ENCODE assay signal across 8 cellular contexts in genomic region chr13:27270594-27271520, GRCh38. TPM values are rescaled to one million over a fixed set of nuclear protein-coding genes. Genes with fewer than 3 reads are reported as not detected.
DNase-seq lines count a peak whose midpoint lies in the region; ATAC-seq and TF ChIP-seq lines count a peak whose summit lies in the region.

Gene RASL11A (plus strand): TSS chr13:27270830. CDS start chr13:27270945, 115 bp downstream.

- H3K27ac ChIP-seq in PC-9: no peak within 1 kb of the TSS
- peak within 1 kb of the TSS; percentile 75 for H3K27ac ChIP-seq in naive thymus-derived CD4-positive, alpha-beta T cell (ENCODE audit: low read depth, low read length)

- peak within 1 kb of the TSS; percentile 81 for H3K4me3 Mint-ChIP-seq in Caco-2 (ENCODE audit: unreplicated experiment)
- H3K4me3 Mint-ChIP-seq in activated T-helper 17 cell treated with anti-CD3 and anti-CD28 coated beads, Interleukin-2, amount 50 U/mL, for 72 hours: peak within 1 kb of the TSS; percentile 86
- H3K4me3 Mint-ChIP-seq in naive thymus-derived CD4-positive, alpha-beta T cell: peak within 1 kb of the TSS; percentile 88 to 96 (median 92)
- peak within 1 kb of the TSS; percentile 89 to 95 for H3K4me3 Mint-ChIP-seq in stimulated activated naive B cell treated with anti-CD40 and anti-IgM and Interleukin-4, amounts not matched to agents 10 μg/mL and 1 μg/mL and 100 μg/mL, for 72 hours

- no peaks in the 10 kb centered on the region for H3K36me3 ChIP-seq in Caco-2 (ENCODE audit: control insufficient read depth, insufficient read depth, low read length)
- H3K36me3 ChIP-seq in PC-9 (ENCODE audit: low read depth): no peaks in the 10 kb centered on the region
- H3K36me3 ChIP-seq in naive thymus-derived CD4-positive, alpha-beta T cell (ENCODE audit: control insufficient read depth in 2 of 3, insufficient read depth in 3 of 3, low read length in 3 of 3): peaks cover 0 to 5% (median 0%) of the 10 kb centered on the region in 3 experiments

- H3F3A ChIP-seq in PC-9 (ENCODE audit: insufficient read depth, low read depth): peaks cover 16% of the 10 kb centered on the region; the same call in 1 of the 2 replicates

- POLR2A ChIA-PET in Caco-2 (lab: Charles Lee) (interaction anchor here (0.5 to 1.2 kb wide), 6 partner anchors 11 to 324 kb away, joined by 3 to 7 read pairs (median 4); partner anchors contain the start of gene RPL21), PC-9 (lab: Charles Lee; ENCODE audit: unreplicated experiment) (interaction anchor here (0.6 kb wide), 1 partner anchor 10 kb away, joined by 6 read pairs; no protein-coding TSS in a partner anchor)
- POLR2A ChIA-PET in naive thymus-derived CD4-positive, alpha-beta T cell (lab: Charles Lee): interaction anchor here (1.1 to 2.2 kb wide), 5 partner anchors 9 to 39 kb away, joined by 3 to 8 read pairs (median 4); partner anchors contain the start of gene RPL21

- H3K9me3 ChIP-seq in Caco-2 (no peaks in the 10 kb centered on the region), PC-9 (ENCODE audit: insufficient read depth, low read depth) (no peaks in the 10 kb centered on the region)
- H3K9me3 ChIP-seq in naive thymus-derived CD4-positive, alpha-beta T cell (ENCODE audit: control insufficient read depth in 2 of 3, low read length in 3 of 3): no peaks in the 10 kb centered on the region

- H4K20me1 ChIP-seq in PC-9 (ENCODE audit: insufficient read depth): no peaks in the 10 kb centered on the region

- peak within 1 kb of the TSS; percentile 94 for H2AFZ ChIP-seq in PC-9

- H3K27me3 ChIP-seq in Caco-2 (replicated peaks; ENCODE audit: control insufficient read depth, insufficient read depth, low read length) (no peaks in the 10 kb centered on the region), PC-9 (ENCODE audit: insufficient read depth, low read depth) (no peaks in the 10 kb centered on the region)
- peaks cover 0 to 3% of the 10 kb centered on the region in 2 donors for H3K27me3 ChIP-seq in naive thymus-derived CD4-positive, alpha-beta T cell (ENCODE audit: control insufficient read depth in 2 of 2, insufficient read depth in 2 of 2, low read length in 2 of 2)

- H3K4me1 ChIP-seq in Caco-2 (peaks cover 4% of the 10 kb centered on the region; the same call in 1 of the 2 replicates), PC-9 (replicated peaks; ENCODE audit: insufficient read depth) (peaks cover 32% of the 10 kb centered on the region)
- peaks cover 0 to 4% of the 10 kb centered on the region in 2 donors for H3K4me1 ChIP-seq in naive thymus-derived CD4-positive, alpha-beta T cell (ENCODE audit: control insufficient read depth in 2 of 2, insufficient read depth in 2 of 2, low read length in 2 of 2)

- H3K9me3 Mint-ChIP-seq in Caco-2 (ENCODE audit: unreplicated experiment): no peaks in the 10 kb centered on the region
- H3K9me3 Mint-ChIP-seq in activated T-helper 17 cell treated with anti-CD3 and anti-CD28 coated beads, Interleukin-2, amount 50 U/mL, for 72 hours: no peaks in the 10 kb centered on the region
- peaks cover 0 to 2% (median 0%) of the 10 kb centered on the region in 11 donors for H3K9me3 Mint-ChIP-seq in naive thymus-derived CD4-positive, alpha-beta T cell
- H3K9me3 Mint-ChIP-seq in stimulated activated naive B cell treated with anti-CD40 and anti-IgM and Interleukin-4, amounts not matched to agents 10 μg/mL and 1 μg/mL and 100 μg/mL, for 72 hours: no peaks in the 10 kb centered on the region

- H3K79me2 ChIP-seq in PC-9 (ENCODE audit: low read depth): no peaks in the 10 kb centered on the region

- H3K4me3 ChIP-seq in Caco-2 (ENCODE audit: low read depth, low read length) (peak within 1 kb of the TSS; percentile 82), PC-9 (peak within 1 kb of the TSS; percentile 90)
- peak within 1 kb of the TSS; percentile 90 for H3K4me3 ChIP-seq in naive thymus-derived CD4-positive, alpha-beta T cell (ENCODE audit: low read length)

- DNase-seq in Caco-2 (peak; percentile 87 to 91), PC-9 (peak; percentile 56 to 68), fibroblast of gingiva (ENCODE audit: low read depth) (peak; percentile 95)
- DNase-seq in naive thymus-derived CD4-positive, alpha-beta T cell: peak; percentile 53 to 87 (median 76)
- peak; percentile 57 for DNase-seq in stimulated activated naive B cell treated with anti-CD40 and anti-IgM and Interleukin-4, amounts not matched to agents 10 μg/mL and 1 μg/mL and 100 μg/mL, for 72 hours

- ATAC-seq in GM19438 (IDR thresholded peaks at IDR 0.05; ENCODE audit: low read depth, unreplicated experiment) (peak; percentile 86), HG03565 (IDR thresholded peaks at IDR 0.05; ENCODE audit: unreplicated experiment) (peak; percentile 55)
- peak; percentile 95 for ATAC-seq in activated T-helper 17 cell treated with anti-CD3 and anti-CD28 coated beads, Interleukin-2, amount 50 U/mL, for 72 hours (replicated peaks)
- peak; percentile 92 for ATAC-seq in naive thymus-derived CD4-positive, alpha-beta T cell
- ATAC-seq in stimulated activated naive B cell treated with anti-CD40 and anti-IgM and Interleukin-4, amounts not matched to agents 10 μg/mL and 1 μg/mL and 100 μg/mL, for 72 hours (replicated peaks): peak; percentile 90

- peak within 1 kb of the TSS; percentile 99 for H3K4me2 ChIP-seq in PC-9

- intact Hi-C loops in Caco-2 (cut with micrococcal nuclease; ENCODE audit: unreplicated experiment) (loop anchor here (2.0 to 5.0 kb wide), 5 partner anchors 20 to 324 kb away; partner anchors contain the start of genes RPL21 and USP12), PC-9 (cut with micrococcal nuclease; ENCODE audit: unreplicated experiment) (no loop called here)
- intact Hi-C loops in naive thymus-derived CD4-positive, alpha-beta T cell (cut with micrococcal nuclease): loop anchor here (1.0 to 10.0 kb wide), 13 partner anchors 12 to 350 kb away; partner anchors contain the start of genes RPL21 (in 2 of the 2), LNX2 (in 1 of the 2), MTIF3 (in 1 of the 2) and POLR1D (in 1 of the 2)

- BruUV-seq in Caco-2 (replicated peaks; lab: Mats Ljungman, UMichigan) (no TSS peak), PC-9 (replicated peaks; lab: Mats Ljungman, UMichigan) (no TSS peak)

- H3K9me2 ChIP-seq in PC-9 (ENCODE audit: insufficient read depth): no peaks in the 10 kb centered on the region

- CTCF ChIA-PET in Caco-2 (lab: Charles Lee) (interaction anchor here (0.5 to 2.1 kb wide), 12 partner anchors 10 to 486 kb away, joined by 3 to 12 read pairs (median 4); no protein-coding TSS in a partner anchor), PC-9 (lab: Charles Lee) (no interaction called here)
- CTCF ChIA-PET in naive thymus-derived CD4-positive, alpha-beta T cell (lab: Charles Lee): interaction anchor here (0.5 to 1.4 kb wide), 15 partner anchors 12 to 1220 kb away, joined by 3 to 6 read pairs (median 3); partner anchors contain the start of gene RPL21

- H3K27me3 Mint-ChIP-seq in Caco-2 (ENCODE audit: insufficient read depth, unreplicated experiment): no peaks in the 10 kb centered on the region
- H3K27me3 Mint-ChIP-seq in activated T-helper 17 cell treated with anti-CD3 and anti-CD28 coated beads, Interleukin-2, amount 50 U/mL, for 72 hours: peaks cover 15% of the 10 kb centered on the region
- peaks cover 0 to 45% (median 9%) of the 10 kb centered on the region in 5 donors for H3K27me3 Mint-ChIP-seq in naive thymus-derived CD4-positive, alpha-beta T cell
- H3K27me3 Mint-ChIP-seq in stimulated activated naive B cell treated with anti-CD40 and anti-IgM and Interleukin-4, amounts not matched to agents 10 μg/mL and 1 μg/mL and 100 μg/mL, for 72 hours: peaks cover 5% of the 10 kb centered on the region in 2 donors

- peak within 1 kb of the TSS; percentile 74 for H3K27ac Mint-ChIP-seq in Caco-2 (ENCODE audit: unreplicated experiment)
- H3K27ac Mint-ChIP-seq in activated T-helper 17 cell treated with anti-CD3 and anti-CD28 coated beads, Interleukin-2, amount 50 U/mL, for 72 hours: peak within 1 kb of the TSS; percentile 81
- H3K27ac Mint-ChIP-seq in naive thymus-derived CD4-positive, alpha-beta T cell: peak within 1 kb of the TSS; percentile 29 to 82 (median 75)
- peak within 1 kb of the TSS; percentile 87 for H3K27ac Mint-ChIP-seq in stimulated activated naive B cell treated with anti-CD40 and anti-IgM and Interleukin-4, amounts not matched to agents 10 μg/mL and 1 μg/mL and 100 μg/mL, for 72 hours

- H3K36me3 Mint-ChIP-seq in Caco-2 (ENCODE audit: insufficient read depth, unreplicated experiment): peaks cover 5% of the 10 kb centered on the region
- H3K36me3 Mint-ChIP-seq in activated T-helper 17 cell treated with anti-CD3 and anti-CD28 coated beads, Interleukin-2, amount 50 U/mL, for 72 hours (ENCODE audit: low read depth): no peaks in the 10 kb centered on the region
- peaks cover 0 to 7% (median 0%) of the 10 kb centered on the region in 5 donors for H3K36me3 Mint-ChIP-seq in naive thymus-derived CD4-positive, alpha-beta T cell
- peaks cover 10 to 14% of the 10 kb centered on the region in 2 donors for H3K36me3 Mint-ChIP-seq in stimulated activated naive B cell treated with anti-CD40 and anti-IgM and Interleukin-4, amounts not matched to agents 10 μg/mL and 1 μg/mL and 100 μg/mL, for 72 hours

- TF ChIP-seq CTCF in Caco-2 (IDR thresholded peaks at IDR 0.05; ENCODE audit: insufficient read depth in 1 of 2, low read depth in 1 of 2, low read length in 1 of 2, severe bottlenecking in 1 of 2, unreplicated experiment in 1 of 2) (peak; percentile 79 to 97), PC-9 (conservative IDR thresholded peaks at IDR 0.05) (peak; percentile 95)

- H3K4me1 Mint-ChIP-seq in Caco-2 (ENCODE audit: low read depth, unreplicated experiment): peaks cover 7% of the 10 kb centered on the region
- H3K4me1 Mint-ChIP-seq in activated T-helper 17 cell treated with anti-CD3 and anti-CD28 coated beads, Interleukin-2, amount 50 U/mL, for 72 hours: peaks cover 9% of the 10 kb centered on the region
- peaks cover 9 to 35% (median 19%) of the 10 kb centered on the region in 7 donors for H3K4me1 Mint-ChIP-seq in naive thymus-derived CD4-positive, alpha-beta T cell
- peaks cover 13 to 31% of the 10 kb centered on the region in 2 donors for H3K4me1 Mint-ChIP-seq in stimulated activated naive B cell treated with anti-CD40 and anti-IgM and Interleukin-4, amounts not matched to agents 10 μg/mL and 1 μg/mL and 100 μg/mL, for 72 hours

RNA-seq across cellular contexts. Expression of gene RASL11A, which starts in this region (rescaled TPM):
- total RNA-seq in Caco-2 (2022): 18.8 and 21.0 TPM in 2 replicates
- 2.0 and 3.8 TPM in 2 replicates for total RNA-seq in PC-9 (2021)
- 1 to 10 TPM; 3.5 to 5.5 TPM for total RNA-seq in activated T-helper 17 cell treated with anti-CD3 and anti-CD28 coated beads, Interleukin-2, amount 50 U/mL, for 72 hours
- 1 to 10 TPM in 2 of 5 experiments, under 1 TPM in 3; 0.44 to 3.0 (median 0.86) TPM for total RNA-seq in naive thymus-derived CD4-positive, alpha-beta T cell
- 1 to 10 TPM in 1 of 2 donors, under 1 TPM in 1; 0.53 to 1.7 TPM for polyA plus RNA-seq in naive thymus-derived CD4-positive, alpha-beta T cell
